ENCODE assay signal across 22 cellular contexts in the genomic region with DNA sequence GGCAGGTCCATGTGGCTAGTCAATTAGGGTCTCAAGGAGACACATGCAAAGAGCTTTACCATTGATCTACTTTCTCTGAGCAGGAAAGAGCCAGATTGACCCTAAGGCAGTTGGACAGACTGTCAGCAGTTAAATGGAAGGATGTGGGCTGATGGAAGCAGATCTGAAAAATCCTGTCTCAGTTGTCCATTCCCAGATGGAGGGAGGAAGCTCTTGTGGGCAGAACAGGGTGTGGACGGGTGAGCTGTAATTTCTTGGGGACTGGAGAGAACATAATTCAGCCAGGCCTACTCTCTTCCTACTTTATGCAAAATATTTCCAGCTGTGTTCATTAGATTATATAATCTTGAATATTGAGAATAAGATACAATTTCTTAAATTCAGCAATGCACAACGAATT.
"Had no signal": no experiment of that assay in that cellular context is flagged by ENCODE, and none has a peak within 500 bp of the region (broad histone marks: within the 10 kb centered on the region; RNA-seq: fewer than 3 reads in every experiment).

No MANE protein-coding gene starts in this region.

- ATAC-seq: gastrocnemius medialis; left cardiac atrium; naive thymus-derived CD8-positive, alpha-beta T cell; sciatic nerve; stimulated activated naive B cell treated with anti-CD40 and anti-IgM and Interleukin-4, amounts not matched to agents 10 μg/mL and 1 μg/mL and 100 μg/mL, for 72 hours; stimulated activated naive CD8-positive, alpha-beta T cell treated with anti-CD3 and anti-CD28 coated beads, Interleukin-15, amount 100 ng/mL, for 72 hours had no signal

- H3K9me3 ChIP-seq: gastrocnemius medialis, heart right ventricle, left ventricle myocardium inferior, ovary, prostate gland, thoracic aorta had no signal

- H3K4me3 ChIP-seq: dorsolateral prefrontal cortex, gastrocnemius medialis, heart right ventricle, left ventricle myocardium inferior, lung, ovary, prostate gland, skin epidermis, thoracic aorta had no signal

- FAIRE-seq: kidney had no signal

- H3K4me1 ChIP-seq: prostate gland had no signal

- H3K27me3 ChIP-seq: dorsolateral prefrontal cortex, gastrocnemius medialis, heart right ventricle, ovary had no signal

- H3K27ac ChIP-seq: dorsolateral prefrontal cortex, gastrocnemius medialis, left ventricle myocardium inferior, ovary, prostate gland, thoracic aorta had no signal

- DNase-seq: cortex of kidney; dorsolateral prefrontal cortex; effector CD8-positive, alpha-beta T cell; gastrocnemius medialis; heart right ventricle; immature natural killer cell; kidney; left cardiac atrium; left ventricle myocardium inferior; naive thymus-derived CD8-positive, alpha-beta T cell; ovary; stimulated activated CD4-positive, alpha-beta T cell treated with anti-CD3 and anti-CD28 coated beads, Interleukin-2, amount 100 ng/mL, for 24 hours; stimulated activated CD4-positive, alpha-beta T cell treated with anti-CD3 and anti-CD28 coated beads, Interleukin-4, amount 100 ng/mL, for 4 hours; stimulated activated naive B cell treated with anti-CD40 and anti-IgM and Interleukin-4, amounts not matched to agents 10 μg/mL and 1 μg/mL and 100 μg/mL, for 72 hours; stimulated activated naive CD8-positive, alpha-beta T cell treated with anti-CD3 and anti-CD28 coated beads, Interleukin-15, amount 100 ng/mL, for 72 hours; substantia nigra; trophoblast cell had no signal

- H3K36me3 ChIP-seq: gastrocnemius medialis, heart right ventricle, left ventricle myocardium inferior, ovary, prostate gland, thoracic aorta had no signal
